Comparison of ENCODE assay signal across 13 cellular contexts in genomic region chr15:63166219-63166618, GRCh38. TPM values are rescaled to one million over a fixed set of nuclear protein-coding genes. Genes with fewer than 3 reads are reported as not detected.
DNase-seq lines count a peak whose midpoint lies in the region; ATAC-seq and TF ChIP-seq lines count a peak whose summit lies in the region.
"Had no signal": no experiment of that assay in that cellular context is flagged by ENCODE, and none has a peak within 500 bp of the region (broad histone marks: within the 10 kb centered on the region; RNA-seq: fewer than 3 reads in every experiment).

No MANE protein-coding gene starts in this region.

- peak; percentile 31 for DNase-seq in Calu3
- DNase-seq in HCEC 1CT, result peak; percentile 32
- DNase-seq in Peyer's patch, result no peak
- DNase-seq in fibroblast of peridontal ligament (ENCODE audit: extremely low read depth), result peak; percentile 37
- no peak for DNase-seq in activated naive CD4-positive, alpha-beta T cell treated with anti-CD3 and anti-CD28 coated beads for 36 hours
- no peak for DNase-seq in gastrocnemius medialis
- no peak for DNase-seq in MG63
- DNase-seq in NCI-H2227 (lab: John Stamatoyannopoulos, UW; ENCODE audit: unreplicated experiment), result no peak
- DNase-seq: hypothalamus; NCI-H1105 treated with DMSO at 0.1 percent for 48 hours; NK-92 treated with Interleukin-12 subunit alpha and Interleukin-12 subunit beta, amount 100 ng/mL, for 24 hours; stimulated activated CD8-positive, alpha-beta memory T cell treated with anti-CD3 and anti-CD28 coated beads, Interleukin-4, amount 100 ng/mL, for 48 hours had no signal

- H3K27me3 Mint-ChIP-seq in Calu3 (ENCODE audit: unreplicated experiment), result no peaks in the 10 kb centered on the region
- no peaks in the 10 kb centered on the region for H3K27me3 Mint-ChIP-seq in activated naive CD4-positive, alpha-beta T cell treated with anti-CD3 and anti-CD28 coated beads for 36 hours (ENCODE audit: low read depth)
- H3K27me3 Mint-ChIP-seq: activated naive CD4-positive, alpha-beta T cell treated with anti-CD3 and anti-CD28 coated beads, Interleukin-2, amount 50 U/mL, for 24 hours had no signal

- no peak overlapping the region for H3K27ac Mint-ChIP-seq in Calu3 (ENCODE audit: unreplicated experiment)
- no peak overlapping the region for H3K27ac Mint-ChIP-seq in activated naive CD4-positive, alpha-beta T cell treated with anti-CD3 and anti-CD28 coated beads for 36 hours
- H3K27ac Mint-ChIP-seq: activated naive CD4-positive, alpha-beta T cell treated with anti-CD3 and anti-CD28 coated beads, Interleukin-2, amount 50 U/mL, for 24 hours had no signal

- TF ChIP-seq POLR2A in Peyer's patch (IDR thresholded peaks at IDR 0.05) (no peak), gastrocnemius medialis (IDR thresholded peaks at IDR 0.05) (no peak)

- no peaks in the 10 kb centered on the region for H3K9me3 Mint-ChIP-seq in Calu3 (ENCODE audit: low read depth, unreplicated experiment)
- H3K9me3 Mint-ChIP-seq in activated naive CD4-positive, alpha-beta T cell treated with anti-CD3 and anti-CD28 coated beads for 36 hours, result no peaks in the 10 kb centered on the region
- H3K9me3 Mint-ChIP-seq: activated naive CD4-positive, alpha-beta T cell treated with anti-CD3 and anti-CD28 coated beads, Interleukin-2, amount 50 U/mL, for 24 hours had no signal

- H3K9me3 ChIP-seq in Peyer's patch (no peaks in the 10 kb centered on the region), gastrocnemius medialis (no peaks in the 10 kb centered on the region), MG63 (peaks cover 5% of the 10 kb centered on the region; the same call in 1 of the 2 replicates)

- CTCF ChIA-PET in Calu3 (lab: Charles Lee), result interaction anchor here (0.7 to 1.5 kb wide), 7 partner anchors 9 to 260 kb away, joined by 3 to 7 read pairs (median 4); partner anchors contain the start of genes APH1B and RPS27L
- CTCF ChIA-PET in activated naive CD4-positive, alpha-beta T cell treated with anti-CD3 and anti-CD28 coated beads for 36 hours (lab: Charles Lee), result interaction anchor here (0.6 to 1.9 kb wide), 11 partner anchors 10 to 132 kb away, joined by 3 to 5 read pairs (median 4); no protein-coding TSS in a partner anchor

- no TSS peak for BruUV-seq in Calu3 (replicated peaks; lab: Mats Ljungman, UMichigan)

- intact Hi-C loops in Calu3 (cut with micrococcal nuclease; ENCODE audit: unreplicated experiment), result loop anchor here (2.0 to 5.0 kb wide), 2 partner anchors 111 to 237 kb away; partner anchors contain the start of gene APH1B
- intact Hi-C loops in activated naive CD4-positive, alpha-beta T cell treated with anti-CD3 and anti-CD28 coated beads for 36 hours (cut with micrococcal nuclease), result loop anchor here (2.0 to 10.0 kb wide), 2 partner anchors 123 to 239 kb away; no protein-coding TSS in a partner anchor
- intact Hi-C loops in gastrocnemius medialis (cut with DNase I; ENCODE audit: low total_unique reads), result no loop called here

- H3K27ac ChIP-seq in Peyer's patch (no peak overlapping the region), gastrocnemius medialis (no peak overlapping the region)

- H3K36me3 Mint-ChIP-seq in Calu3 (ENCODE audit: insufficient read depth, unreplicated experiment), result no peaks in the 10 kb centered on the region
- H3K36me3 Mint-ChIP-seq in activated naive CD4-positive, alpha-beta T cell treated with anti-CD3 and anti-CD28 coated beads for 36 hours (ENCODE audit: low read depth), result no peaks in the 10 kb centered on the region
- H3K36me3 Mint-ChIP-seq: activated naive CD4-positive, alpha-beta T cell treated with anti-CD3 and anti-CD28 coated beads, Interleukin-2, amount 50 U/mL, for 24 hours had no signal

- H3K36me3 ChIP-seq in Peyer's patch, result no peaks in the 10 kb centered on the region
- H3K36me3 ChIP-seq in gastrocnemius medialis, result no peaks in the 10 kb centered on the region
- H3K36me3 ChIP-seq in MG63, result no peaks in the 10 kb centered on the region

- H3K27me3 ChIP-seq in Peyer's patch (no peaks in the 10 kb centered on the region), gastrocnemius medialis (no peaks in the 10 kb centered on the region), MG63 (no peaks in the 10 kb centered on the region)

- H3K4me3 Mint-ChIP-seq in Calu3 (ENCODE audit: low read depth, unreplicated experiment), result no peak overlapping the region
- no peak overlapping the region for H3K4me3 Mint-ChIP-seq in activated naive CD4-positive, alpha-beta T cell treated with anti-CD3 and anti-CD28 coated beads for 36 hours
- H3K4me3 Mint-ChIP-seq: activated naive CD4-positive, alpha-beta T cell treated with anti-CD3 and anti-CD28 coated beads, Interleukin-2, amount 50 U/mL, for 24 hours had no signal

- ATAC-seq in gastrocnemius medialis, result no peak

- no peak for TF ChIP-seq CTCF in Calu3 (IDR thresholded peaks at IDR 0.05; ENCODE audit: unreplicated experiment)
- peak in 4 of 6 experiments; percentile 12 to 32 (median 26) for TF ChIP-seq CTCF in Peyer's patch (IDR thresholded peaks at IDR 0.05)
- TF ChIP-seq CTCF in gastrocnemius medialis (IDR thresholded peaks at IDR 0.05 in 4 of 5, conservative IDR thresholded peaks at IDR 0.05 in 1 of 5), result no peak

- in situ Hi-C loops in gastrocnemius medialis (cut with MboI; ENCODE audit: low sequenced_read_pairs in 4 of 4), result loop anchor here in 1 of 4 donors (10.0 kb wide), 1 partner anchor 109 kb away; the partner anchor contains the start of gene APH1B

- H3K4me3 ChIP-seq in Peyer's patch, result no peak overlapping the region
- H3K4me3 ChIP-seq in gastrocnemius medialis, result no peak overlapping the region
- no peak overlapping the region for H3K4me3 ChIP-seq in MG63

- H3K4me1 ChIP-seq in Peyer's patch, result no peaks in the 10 kb centered on the region
- H3K4me1 ChIP-seq in gastrocnemius medialis, result peaks cover 13 to 31% of the 10 kb centered on the region in 2 donors

- H3K4me1 Mint-ChIP-seq in Calu3 (ENCODE audit: low read depth, unreplicated experiment), result peaks cover 8% of the 10 kb centered on the region
- H3K4me1 Mint-ChIP-seq in activated naive CD4-positive, alpha-beta T cell treated with anti-CD3 and anti-CD28 coated beads for 36 hours (ENCODE audit: low read depth), result peaks cover 4% of the 10 kb centered on the region
- H3K4me1 Mint-ChIP-seq: activated naive CD4-positive, alpha-beta T cell treated with anti-CD3 and anti-CD28 coated beads, Interleukin-2, amount 50 U/mL, for 24 hours had no signal

RNA-seq across cellular contexts. Expression of gene RPS27L, which starts 8.9 kb away (rescaled TPM):
- total RNA-seq in Calu3 (2022), result 64.4 and 66.8 TPM in 2 replicates
- 100 to 1,000 TPM in 2 of 4 donors, 10 to 100 TPM in 2; 78.4 to 226 (median 110) TPM for total RNA-seq in Peyer's patch
- total RNA-seq in activated naive CD4-positive, alpha-beta T cell treated with anti-CD3 and anti-CD28 coated beads for 36 hours, result 100 to 1,000 TPM; 220 to 222 TPM
- 100 to 1,000 TPM in 1 of 4 donors, 10 to 100 TPM in 3; 53.0 to 145 (median 78.0) TPM for total RNA-seq in gastrocnemius medialis
- 42.6 and 193 TPM in 2 replicates for total RNA-seq in MG63 (2014; rRNA removed; shearing (Covaris generic); ENCODE audit: low replicate concordance)

RNA-seq across cellular contexts. Expression of gene RAB8B, which starts 23.2 kb away (rescaled TPM):
- total RNA-seq in Calu3 (2022) (15.8 and 16.0 TPM in 2 replicates), Peyer's patch (10 to 100 TPM; 11.7 to 35.5 (median 25.3) TPM), gastrocnemius medialis (10 to 100 TPM in 2 of 4 donors, 1 to 10 TPM in 2; 7.2 to 33.4 (median 14.3) TPM)
- 10 to 100 TPM; 91.5 to 93.1 TPM for total RNA-seq in activated naive CD4-positive, alpha-beta T cell treated with anti-CD3 and anti-CD28 coated beads for 36 hours
- 14.4 and 16.0 TPM in 2 replicates for total RNA-seq in MG63 (2014; rRNA removed; shearing (Covaris generic); ENCODE audit: low replicate concordance)

RNA-seq across cellular contexts. Expression of gene LACTB, which starts 44.6 kb away (rescaled TPM):
- 16.1 and 17.3 TPM in 2 replicates for total RNA-seq in Calu3 (2022)
- 10 to 100 TPM; 10.9 to 37.1 (median 12.6) TPM for total RNA-seq in Peyer's patch
- total RNA-seq in activated naive CD4-positive, alpha-beta T cell treated with anti-CD3 and anti-CD28 coated beads for 36 hours, result 10 to 100 TPM; 18.3 to 18.7 TPM
- 10 to 100 TPM; 35.4 to 41.1 (median 38.6) TPM for total RNA-seq in gastrocnemius medialis
- total RNA-seq in MG63 (2014; rRNA removed; shearing (Covaris generic); ENCODE audit: low replicate concordance), result 41.5 and 50.4 TPM in 2 replicates

Comparison
In these comparisons a context has a peak if more than half of its experiments do, and no peak if none do; other contexts are left out.
1. DNase-seq: peak in Calu3 (single experiment), HCEC 1CT (single experiment) and fibroblast of peridontal ligament (single experiment); none in Peyer's patch (0 of 3), activated naive CD4-positive, alpha-beta T cell treated with anti-CD3 and anti-CD28 coated beads for 36 hours (single experiment), gastrocnemius medialis (0 of 2), MG63 (single experiment) and NCI-H2227 (single experiment).
2. CTCF ChIP-seq: peak in Peyer's patch (4 of 6); none in Calu3 (single experiment) and gastrocnemius medialis (0 of 5).